5 cellular contexts compared by ENCODE assay signal in genomic region chr14:98605043-98605442, GRCh38.
"Had no signal": no experiment of that assay in that cellular context is flagged by ENCODE, and none has a peak within 500 bp of the region (broad histone marks: within the 10 kb centered on the region; RNA-seq: fewer than 3 reads in every experiment).

No MANE protein-coding gene starts in this region.

- H3K9ac ChIP-seq: GM23248 had no signal

- H2AFZ ChIP-seq: GM23248 had no signal

- H3K4me3 ChIP-seq: GM23248, K562 had no signal

- H3K27ac ChIP-seq: GM23248 had no signal

- DNase-seq: GM23248, H7, HCEC 1CT, IMR-90 had no signal

- ATAC-seq: K562 had no signal
